8 cellular contexts compared by ENCODE assay signal in the genomic region with DNA sequence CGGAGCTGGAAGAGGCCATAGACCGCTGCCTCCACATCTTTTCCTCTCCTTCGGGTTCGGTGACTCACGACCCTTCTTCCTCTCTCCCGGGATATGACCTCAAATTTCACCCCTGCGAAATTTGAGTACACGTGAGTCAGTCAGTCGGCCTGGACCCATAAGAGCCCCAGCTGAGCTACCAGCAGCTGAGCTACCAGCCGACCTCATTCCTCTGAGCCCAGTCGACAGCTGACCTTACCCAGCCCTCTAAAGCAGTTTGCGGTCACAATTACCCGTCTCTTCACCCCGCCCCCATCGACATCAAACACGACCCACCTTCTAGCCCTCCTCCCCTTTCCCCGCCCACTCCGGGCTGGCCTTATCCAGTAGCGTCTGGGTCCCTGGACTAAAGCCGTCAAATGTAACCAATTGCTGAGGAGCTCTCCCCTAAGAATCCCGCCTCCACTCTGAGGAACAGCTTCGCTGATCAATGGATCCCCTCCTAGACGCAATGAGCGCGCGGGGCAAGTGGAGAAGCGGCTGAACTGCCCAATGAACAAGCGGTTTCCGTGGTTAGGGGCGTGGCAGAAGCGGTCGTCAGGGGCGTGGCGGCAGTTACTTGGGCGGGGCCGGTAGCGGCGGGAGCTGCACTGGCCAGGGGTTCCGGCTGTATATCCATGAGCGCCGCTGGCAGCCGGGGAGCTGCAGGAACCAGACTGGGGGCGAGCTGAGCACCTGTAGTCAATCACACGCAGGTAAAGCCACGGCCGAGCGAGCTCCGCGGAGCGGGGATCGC. TPM values are rescaled to one million over a fixed set of nuclear protein-coding genes. Genes with fewer than 3 reads are reported as not detected.
DNase-seq lines count a peak whose midpoint lies in the region; ATAC-seq and TF ChIP-seq lines count a peak whose summit lies in the region.

A gene with protein sequence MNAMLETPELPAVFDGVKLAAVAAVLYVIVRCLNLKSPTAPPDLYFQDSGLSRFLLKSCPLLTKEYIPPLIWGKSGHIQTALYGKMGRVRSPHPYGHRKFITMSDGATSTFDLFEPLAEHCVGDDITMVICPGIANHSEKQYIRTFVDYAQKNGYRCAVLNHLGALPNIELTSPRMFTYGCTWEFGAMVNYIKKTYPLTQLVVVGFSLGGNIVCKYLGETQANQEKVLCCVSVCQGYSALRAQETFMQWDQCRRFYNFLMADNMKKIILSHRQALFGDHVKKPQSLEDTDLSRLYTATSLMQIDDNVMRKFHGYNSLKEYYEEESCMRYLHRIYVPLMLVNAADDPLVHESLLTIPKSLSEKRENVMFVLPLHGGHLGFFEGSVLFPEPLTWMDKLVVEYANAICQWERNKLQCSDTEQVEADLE (plus strand): TSS at position 627 of the 775 bp plus-strand sequence. CDS start 27,872 bp downstream, outside the sequence.

- H3K9me3 ChIP-seq in WERI-Rb-1 (ENCODE audit: severe bottlenecking) (no peaks in the 10 kb centered on the region), mammary epithelial cell (replicated peaks; ENCODE audit: insufficient read depth, low read length) (no peaks in the 10 kb centered on the region), iPS-20b (ENCODE audit: insufficient read depth, low read depth, low read length) (no peaks in the 10 kb centered on the region), smooth muscle cell (replicated peaks; ENCODE audit: low read depth) (no peaks in the 10 kb centered on the region)

- H3K36me3 ChIP-seq in WERI-Rb-1 (peaks cover 6% of the 10 kb centered on the region; the same call in 1 of the 2 replicates), mammary epithelial cell (ENCODE audit: insufficient read depth, low read length) (no peaks in the 10 kb centered on the region), iPS-20b (ENCODE audit: insufficient read depth, low read depth, low read length) (no peaks in the 10 kb centered on the region), smooth muscle cell (ENCODE audit: low read depth) (no peaks in the 10 kb centered on the region)

- H3K27ac ChIP-seq in WERI-Rb-1: peak within 1 kb of the TSS; percentile 73
- peak within 1 kb of the TSS; percentile 66 for H3K27ac ChIP-seq in mammary epithelial cell (ENCODE audit: insufficient read depth, low read depth, low read length)
- H3K27ac ChIP-seq in iPS-20b (ENCODE audit: low read length): peak within 1 kb of the TSS; percentile 77
- H3K27ac ChIP-seq in smooth muscle cell (ENCODE audit: low read depth): peak within 1 kb of the TSS; percentile 89

- no peaks in the 10 kb centered on the region for H4K20me1 ChIP-seq in mammary epithelial cell (ENCODE audit: insufficient read depth, low read length)
- no peaks in the 10 kb centered on the region for H4K20me1 ChIP-seq in smooth muscle cell (ENCODE audit: low read depth)

- no TSS peak for BruUV-seq in mammary epithelial cell (replicated peaks; lab: Mats Ljungman, UMichigan)

- H3K9ac ChIP-seq in mammary epithelial cell (ENCODE audit: insufficient read depth, low read length) (peak within 1 kb of the TSS; percentile 77), iPS-20b (ENCODE audit: low read depth, low read length) (peak within 1 kb of the TSS; percentile 73; the same call in 1 of the 2 replicates), smooth muscle cell (ENCODE audit: low read depth) (peak within 1 kb of the TSS; percentile 88)

- H3K4me3 ChIP-seq in WERI-Rb-1 (ENCODE audit: low read depth, low read length): peak within 1 kb of the TSS; percentile 86
- peak within 1 kb of the TSS; percentile 77 to 89 (median 87) for H3K4me3 ChIP-seq in mammary epithelial cell (replicated peaks in 1 of 3; ENCODE audit: insufficient read depth in 1 of 3, low read depth in 2 of 3, low read length in 3 of 3)
- H3K4me3 ChIP-seq in iPS-20b (ENCODE audit: low read length): peak within 1 kb of the TSS; percentile 85
- peak within 1 kb of the TSS; percentile 89 for H3K4me3 ChIP-seq in smooth muscle cell

- WGBS in mammary epithelial cell (ENCODE audit: low coverage, missing lambda C conversion rate): 2% methylated on average over 23 of the region's 51 CpGs
- WGBS in smooth muscle cell (ENCODE audit: low lambda C conversion rate): 1% methylated on average over 48 of the region's 51 CpGs

- peaks cover 13% of the 10 kb centered on the region for H3F3A ChIP-seq in smooth muscle cell (ENCODE audit: low read depth)

- H3K4me2 ChIP-seq in mammary epithelial cell (ENCODE audit: insufficient read depth, low read depth, low read length): peak within 1 kb of the TSS; percentile 95
- H3K4me2 ChIP-seq in smooth muscle cell: peak within 1 kb of the TSS; percentile 93

- in situ Hi-C loops in ACHN (cut with HindIII; ENCODE audit: low pct_ligation_motif_present, low pct_unique_long_range_greater_than_20kb, low sequenced_read_pairs) (no loop called here), mammary epithelial cell (cut with MboI; ENCODE audit: low sequenced_read_pairs in 2 of 2) (no loop called here)

- DNase-seq in ACHN (peak; percentile 99), NCI-H2227 (lab: John Stamatoyannopoulos, UW; ENCODE audit: unreplicated experiment) (peak; percentile 98), WERI-Rb-1 (peak; percentile 99), mammary epithelial cell (peak; percentile 100), smooth muscle cell (lab: John Stamatoyannopoulos, UW; ENCODE audit: unreplicated experiment) (peak; percentile 100)

- H3K27me3 ChIP-seq in WERI-Rb-1 (ENCODE audit: insufficient read depth, low read depth, severe bottlenecking): no peaks in the 10 kb centered on the region
- no peaks in the 10 kb centered on the region for H3K27me3 ChIP-seq in mammary epithelial cell (ENCODE audit: insufficient read depth, low read length)
- no peaks in the 10 kb centered on the region for H3K27me3 ChIP-seq in iPS-20b (ENCODE audit: insufficient read depth, low read length)
- no peaks in the 10 kb centered on the region for H3K27me3 ChIP-seq in smooth muscle cell (ENCODE audit: low read depth)

- H3K4me1 ChIP-seq in mammary epithelial cell (ENCODE audit: insufficient read depth, low read length): peaks cover 25% of the 10 kb centered on the region
- H3K4me1 ChIP-seq in iPS-20b (ENCODE audit: insufficient read depth, low read length): peaks cover 18% of the 10 kb centered on the region; the same call in 1 of the 2 replicates
- H3K4me1 ChIP-seq in smooth muscle cell (ENCODE audit: low read depth): peaks cover 12% of the 10 kb centered on the region

- H2AFZ ChIP-seq in mammary epithelial cell (ENCODE audit: low read depth, low read length) (peak within 1 kb of the TSS; percentile 91), smooth muscle cell (ENCODE audit: low read depth) (peak within 1 kb of the TSS; percentile 71)

- TF ChIP-seq CTCF in WERI-Rb-1 (IDR thresholded peaks at IDR 0.05; ENCODE audit: low read depth, low read length): no peak
- no peak for TF ChIP-seq CTCF in mammary epithelial cell (conservative IDR thresholded peaks at IDR 0.05 in 1 of 2, IDR thresholded peaks at IDR 0.05 in 1 of 2; ENCODE audit: extremely low read depth in 1 of 2, insufficient read depth in 1 of 2, low read depth in 1 of 2, low read length in 2 of 2)
- no peak for TF ChIP-seq CTCF in smooth muscle cell (IDR thresholded peaks at IDR 0.05; ENCODE audit: borderline replicate concordance, insufficient read depth, poor library complexity, severe bottlenecking)

- intact Hi-C loops in mammary epithelial cell (cut with micrococcal nuclease): loop anchor here (1.0 kb wide), 2 partner anchors 13 to 39 kb away; no protein-coding TSS in a partner anchor

- CTCF ChIA-PET in mammary epithelial cell (lab: Charles Lee; ENCODE audit: low non-redundant PET): interaction anchor here (0.5 to 1.2 kb wide), 6 partner anchors 10 to 270 kb away, joined by 3 to 5 read pairs (median 4); a partner anchor contains a TSS

- dilution Hi-C loops in mammary epithelial cell (cut with HindIII; ENCODE audit: low sequenced_read_pairs): no loop called here

- ATAC-seq in GM18873 (IDR thresholded peaks at IDR 0.05; ENCODE audit: low FRiP score, unreplicated experiment) (peak; percentile 98), HG03139 (IDR thresholded peaks at IDR 0.05; ENCODE audit: unreplicated experiment) (peak; percentile 96)

- H3K79me2 ChIP-seq in mammary epithelial cell (ENCODE audit: insufficient read depth, low read length) (peaks cover 38% of the 10 kb centered on the region), smooth muscle cell (ENCODE audit: low read depth) (peaks cover 16% of the 10 kb centered on the region)

RNA-seq across cellular contexts. Expression of the gene that starts here (rescaled TPM):
- total RNA-seq in mammary epithelial cell (10 to 100 TPM; 35.3 to 47.4 TPM), smooth muscle cell (19.0 and 23.9 TPM in 2 replicates)
- polyA plus RNA-seq in mammary epithelial cell (29.6 TPM), smooth muscle cell (9.4 and 12.8 TPM in 2 replicates)
- 207 TPM for polyA minus RNA-seq in mammary epithelial cell

Comparison
In these comparisons a context has a peak if more than half of its experiments do, and no peak if none do; other contexts are left out.
1. Peak in every context shown above with its lines: DNase-seq, ATAC-seq, H3K4me3 ChIP-seq and H3K27ac ChIP-seq.